In the genomic region with DNA sequence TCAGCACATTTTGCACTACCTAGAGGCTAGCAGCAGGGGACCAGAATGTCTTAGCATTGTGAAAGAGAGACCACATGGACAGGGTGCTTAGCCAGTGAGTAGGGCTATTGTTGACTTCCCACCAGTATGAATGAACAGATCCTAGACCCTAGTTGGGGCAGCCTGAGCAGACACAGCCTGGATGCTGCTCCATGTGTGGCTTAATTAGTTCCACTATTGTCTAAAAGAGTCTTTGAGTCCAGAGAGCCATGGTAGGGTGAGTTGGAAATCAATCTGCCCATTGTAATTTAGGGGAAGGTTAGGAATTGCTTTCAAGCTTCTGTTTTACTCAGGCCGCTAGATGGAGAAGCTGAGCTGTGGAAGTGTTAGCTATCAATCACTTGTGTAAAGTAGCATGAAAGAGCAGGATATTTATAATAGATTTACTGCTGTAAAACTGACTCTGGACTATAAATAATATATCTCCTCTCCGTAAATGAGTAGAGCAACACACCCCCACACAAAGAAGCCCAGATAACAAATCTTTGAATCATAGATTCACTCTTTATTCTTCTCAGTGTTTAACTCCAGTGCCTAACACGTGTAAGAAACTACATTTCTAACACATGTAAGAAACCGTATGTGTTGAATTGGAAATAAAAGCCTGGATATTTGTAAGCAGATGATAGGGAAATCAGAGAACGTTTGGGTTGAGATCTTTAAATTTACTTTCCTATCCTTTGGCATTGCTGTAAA, we compare ENCODE assay signal across 8 cellular contexts. TPM values are rescaled to one million over a fixed set of nuclear protein-coding genes. Genes with fewer than 3 reads are reported as not detected.
DNase-seq lines count a peak whose midpoint lies in the region; ATAC-seq, FAIRE-seq and TF ChIP-seq lines count a peak whose summit lies in the region.

No MANE protein-coding gene starts in this region.

- peak overlapping the region; percentile 77 for H2AFZ ChIP-seq in Karpas-422 (ENCODE audit: low read length)

- FAIRE-seq in GM19239 (lab: Jason Lieb, UNC) = peak; percentile 96

- no peak overlapping the region for H3K4me3 ChIP-seq in CD4-positive, CD25-positive, alpha-beta regulatory T cell (ENCODE audit: low read depth, low read length)
- H3K4me3 ChIP-seq in Karpas-422 (ENCODE audit: low read length) (peak overlapping the region; percentile 46), mucosa of descending colon (no peak overlapping the region)

- peaks cover 10 to 43% (median 32%) of the 10 kb centered on the region in 4 donors for H3K4me1 Mint-ChIP-seq in CD4-positive, CD25-positive, alpha-beta regulatory T cell

- peak in 1 of 2 donors; percentile 29 for ATAC-seq in CD4-positive, CD25-positive, alpha-beta regulatory T cell (ENCODE audit: low read depth in 2 of 2)
- ATAC-seq in mucosa of descending colon = peak; percentile 63

- peaks cover 24% of the 10 kb centered on the region for H3K4me1 ChIP-seq in CD4-positive, CD25-positive, alpha-beta regulatory T cell (ENCODE audit: control insufficient read depth, insufficient read depth, low read length, poor library complexity, severe bottlenecking)
- H3K4me1 ChIP-seq in Karpas-422 (ENCODE audit: low read length) (peaks cover 61% of the 10 kb centered on the region), mucosa of descending colon (ENCODE audit: low read depth) (peaks cover 8% of the 10 kb centered on the region)

- H3K9ac ChIP-seq in Karpas-422 (ENCODE audit: low read length) = peak overlapping the region; percentile 57

- no peaks in the 10 kb centered on the region for H3K9me3 Mint-ChIP-seq in CD4-positive, CD25-positive, alpha-beta regulatory T cell

- peak overlapping the region in 1 of 3 donors; percentile 34 for H3K27ac Mint-ChIP-seq in CD4-positive, CD25-positive, alpha-beta regulatory T cell

- DNase-seq in CD4-positive, CD25-positive, alpha-beta regulatory T cell = peak in 2 of 3 donors; percentile 33 to 52
- DNase-seq in GM19239 (ENCODE audit: insufficient read length, low spot score) = no peak
- DNase-seq in Karpas-422 = peak; percentile 89
- peak; percentile 61 to 66 for DNase-seq in SHP77 (lab: John Stamatoyannopoulos, UW)
- peak; percentile 56 for DNase-seq in epidermal melanocyte (ENCODE audit: insufficient read length, low spot score)
- peak in 1 of 3 donors; percentile 73 for DNase-seq in mucosa of descending colon
- DNase-seq in activated T-cell treated with anti-CD3 and anti-CD28 coated beads, Interleukin-2, amount 50 U/mL, for 1 hour = no peak
- no peak for DNase-seq in cerebellum (ENCODE audit: low spot score)

- H3K27me3 ChIP-seq in CD4-positive, CD25-positive, alpha-beta regulatory T cell (ENCODE audit: control insufficient read depth, insufficient read depth, low read length) = no peaks in the 10 kb centered on the region
- H3K27me3 ChIP-seq in Karpas-422 (ENCODE audit: low read length) = no peaks in the 10 kb centered on the region

- H3K4me2 ChIP-seq in Karpas-422 (ENCODE audit: low read depth, low read length, poor library complexity, severe bottlenecking) = peak overlapping the region; percentile 91

- H3K9me2 ChIP-seq in Karpas-422 (replicated peaks; ENCODE audit: insufficient read depth, low read length) = no peaks in the 10 kb centered on the region

- no peaks in the 10 kb centered on the region for H3K36me3 Mint-ChIP-seq in CD4-positive, CD25-positive, alpha-beta regulatory T cell

- TF ChIP-seq CTCF in mucosa of descending colon (IDR thresholded peaks at IDR 0.05) = peak; percentile 24

- H3K27me3 Mint-ChIP-seq in CD4-positive, CD25-positive, alpha-beta regulatory T cell = peaks cover 4% of the 10 kb centered on the region

- H3K79me2 ChIP-seq in Karpas-422 (ENCODE audit: low read length) = peaks cover 10% of the 10 kb centered on the region

- no peaks in the 10 kb centered on the region for H3K9me3 ChIP-seq in CD4-positive, CD25-positive, alpha-beta regulatory T cell (ENCODE audit: control insufficient read depth in 2 of 2, low read length in 2 of 2)
- H3K9me3 ChIP-seq in Karpas-422 (ENCODE audit: low read length) (no peaks in the 10 kb centered on the region), mucosa of descending colon (no peaks in the 10 kb centered on the region)

- H3K4me3 Mint-ChIP-seq in CD4-positive, CD25-positive, alpha-beta regulatory T cell = no peak overlapping the region

- no peaks in the 10 kb centered on the region for H4K20me1 ChIP-seq in Karpas-422 (ENCODE audit: insufficient read depth, low read depth, low read length)

- H3K36me3 ChIP-seq in CD4-positive, CD25-positive, alpha-beta regulatory T cell (ENCODE audit: control insufficient read depth, insufficient read depth, low read length) = no peaks in the 10 kb centered on the region
- no peaks in the 10 kb centered on the region for H3K36me3 ChIP-seq in Karpas-422 (ENCODE audit: insufficient read depth, low read length)
- H3K36me3 ChIP-seq in mucosa of descending colon (ENCODE audit: low read depth) = no peaks in the 10 kb centered on the region

- intact Hi-C loops in mucosa of descending colon (cut with DNase I, micrococcal nuclease) = no loop called here

- H3K27ac ChIP-seq in CD4-positive, CD25-positive, alpha-beta regulatory T cell (ENCODE audit: insufficient read depth, low read length, poor library complexity, severe bottlenecking) = no peak overlapping the region
- peak overlapping the region; percentile 99 for H3K27ac ChIP-seq in Karpas-422 (ENCODE audit: low read length)

RNA-seq across cellular contexts. Expression of a gene that starts 4.1 kb away (rescaled TPM):
- 11.8 TPM for total RNA-seq in CD4-positive, CD25-positive, alpha-beta regulatory T cell
- polyA plus RNA-seq in CD4-positive, CD25-positive, alpha-beta regulatory T cell = 10 to 100 TPM in 2 of 4 donors, 1 to 10 TPM in 2; 8.1 to 13.6 (median 10.4) TPM
- total RNA-seq in Karpas-422 (2014; rRNA removed; shearing (Covaris generic); ENCODE audit: low replicate concordance) = 39.2 and 130 TPM in 2 replicates
- under 1 TPM in 2 of 3 donors, not detected in 1; 0.36 to 0.41 TPM for total RNA-seq in mucosa of descending colon
- 0.27 TPM for total RNA-seq in cerebellum

RNA-seq across cellular contexts. Expression of a gene that starts 50.9 kb away (rescaled TPM):
- 0.59 TPM for total RNA-seq in CD4-positive, CD25-positive, alpha-beta regulatory T cell
- under 1 TPM; 0.13 to 0.67 (median 0.42) TPM for polyA plus RNA-seq in CD4-positive, CD25-positive, alpha-beta regulatory T cell
- total RNA-seq in Karpas-422 (2014; rRNA removed; shearing (Covaris generic); ENCODE audit: low replicate concordance) = 0.07 and 0.52 TPM in 2 replicates
- total RNA-seq in mucosa of descending colon (10 to 100 TPM; 22.6 to 49.9 (median 36.3) TPM), cerebellum (1.00 TPM)

Comparison
In these comparisons a context has a peak if more than half of its experiments do, and no peak if none do; other contexts are left out.
1. DNase-seq: peak in CD4-positive, CD25-positive, alpha-beta regulatory T cell (2 of 3), Karpas-422 (single experiment), SHP77 (2 of 2) and epidermal melanocyte (single experiment); none in GM19239 (single experiment), activated T-cell treated with anti-CD3 and anti-CD28 coated beads, Interleukin-2, amount 50 U/mL, for 1 hour (single experiment) and cerebellum (single experiment).
2. RNA of a gene that starts 50.9 kb away (total RNA-seq): 22.6 to 49.9 TPM in mucosa of descending colon; 1.00 TPM in cerebellum (single experiment), 0.59 TPM in CD4-positive, CD25-positive, alpha-beta regulatory T cell (single experiment) and 0.07 to 0.52 TPM in Karpas-422; every median in the first group is over 10 times any median in the second.